ENCODE assay signal across 21 cellular contexts in genomic region chr17:81664051-81664470, GRCh38. TPM values are rescaled to one million over a fixed set of nuclear protein-coding genes. Genes with fewer than 3 reads are reported as not detected.
A peak's percentile ranks its signal among the peaks of the same experiment; 100 is the strongest.
DNase-seq lines count a peak whose midpoint lies in the region; ATAC-seq and TF ChIP-seq lines count a peak whose summit lies in the region.
"Had no signal": no experiment of that assay in that cellular context is flagged by ENCODE, and none has a peak within 500 bp of the region (broad histone marks: within the 10 kb centered on the region; RNA-seq: fewer than 3 reads in every experiment).

No MANE protein-coding gene starts in this region.

- CTCF ChIA-PET in CD8-positive, alpha-beta memory T cell (lab: Charles Lee), result no interaction called here

- ATAC-seq in GM21423 (IDR thresholded peaks at IDR 0.05; ENCODE audit: unreplicated experiment) (no peak), left ventricle myocardium superior (no peak), GM19397 (IDR thresholded peaks at IDR 0.05; ENCODE audit: unreplicated experiment) (no peak)
- ATAC-seq: effector memory CD8-positive, alpha-beta T cell; foreskin keratinocyte; lower lobe of right lung; Panc1 had no signal

- no peaks in the 10 kb centered on the region for H3K9me3 Mint-ChIP-seq in CD8-positive, alpha-beta memory T cell
- no peaks in the 10 kb centered on the region for H3K9me3 Mint-ChIP-seq in activated T-helper 1 cell treated with anti-CD3 and anti-CD28 coated beads, Interleukin-12 subunit alpha, Interleukin-12 subunit beta, Interleukin-2, Interleukin-4 antibody, amounts not matched to agents 30 ng/mL and 10 ng/mL and 1 ng/mL, durations not matched to agents 14 hours and 24 hours and 36 hours
- H3K9me3 Mint-ChIP-seq: activated B cell treated with CpG ODN at 0.5 μM for 24 hours; effector memory CD8-positive, alpha-beta T cell had no signal

- H2BK120ac ChIP-seq in mesenchymal stem cell (ENCODE audit: low read depth, low read length), result no peak overlapping the region

- H3K4me2 ChIP-seq in mesenchymal stem cell (ENCODE audit: low read length, poor library complexity, severe bottlenecking), result no peak overlapping the region

- no peaks in the 10 kb centered on the region for H3K9me3 ChIP-seq in CD8-positive, alpha-beta memory T cell (ENCODE audit: low read length)
- no peaks in the 10 kb centered on the region for H3K9me3 ChIP-seq in mesenchymal stem cell (ENCODE audit: control insufficient read depth, low read length)
- H3K9me3 ChIP-seq: lower lobe of right lung had no signal

- peaks cover 27 to 49% (median 41%) of the 10 kb centered on the region in 3 donors for H3K4me1 Mint-ChIP-seq in CD8-positive, alpha-beta memory T cell
- H3K4me1 Mint-ChIP-seq in activated T-helper 1 cell treated with anti-CD3 and anti-CD28 coated beads, Interleukin-12 subunit alpha, Interleukin-12 subunit beta, Interleukin-2, Interleukin-4 antibody, amounts not matched to agents 30 ng/mL and 10 ng/mL and 1 ng/mL, durations not matched to agents 14 hours and 24 hours and 36 hours (ENCODE audit: low read depth), result peaks cover 32% of the 10 kb centered on the region

- H3K36me3 ChIP-seq in CD8-positive, alpha-beta memory T cell (ENCODE audit: insufficient read depth, low read length), result no peaks in the 10 kb centered on the region
- H3K36me3 ChIP-seq in mesenchymal stem cell (ENCODE audit: control insufficient read depth in 1 of 2, insufficient read depth in 2 of 2, low read depth in 1 of 2, low read length in 2 of 2), result peaks cover 24 to 26% of the 10 kb centered on the region in 2 experiments

- H2BK12ac ChIP-seq in mesenchymal stem cell (ENCODE audit: low read length in 2 of 2), result no peak overlapping the region

- H3K79me1 ChIP-seq in mesenchymal stem cell (replicated peaks; ENCODE audit: low read length, poor library complexity, severe bottlenecking), result peaks cover 20% of the 10 kb centered on the region

- no peaks in the 10 kb centered on the region for H3K27me3 Mint-ChIP-seq in CD8-positive, alpha-beta memory T cell
- no peaks in the 10 kb centered on the region for H3K27me3 Mint-ChIP-seq in activated T-helper 1 cell treated with anti-CD3 and anti-CD28 coated beads, Interleukin-12 subunit alpha, Interleukin-12 subunit beta, Interleukin-2, Interleukin-4 antibody, amounts not matched to agents 30 ng/mL and 10 ng/mL and 1 ng/mL, durations not matched to agents 14 hours and 24 hours and 36 hours (ENCODE audit: insufficient read depth)
- H3K27me3 Mint-ChIP-seq: activated B cell treated with CpG ODN at 0.5 μM for 24 hours; B cell; effector memory CD8-positive, alpha-beta T cell had no signal

- DNase-seq in CD8-positive, alpha-beta memory T cell, result no peak
- DNase-seq in activated T-helper 1 cell treated with anti-CD3 and anti-CD28 coated beads, Interleukin-12 subunit alpha, Interleukin-12 subunit beta, Interleukin-2, Interleukin-4 antibody, amounts not matched to agents 30 ng/mL and 10 ng/mL and 1 ng/mL, durations not matched to agents 14 hours and 24 hours and 36 hours (ENCODE audit: low spot score), result no peak
- no peak for DNase-seq in mesenchymal stem cell
- no peak for DNase-seq in left ventricle myocardium superior
- DNase-seq in medulla oblongata (ENCODE audit: extremely low spot score), result no peak
- DNase-seq: activated B cell treated with CpG ODN at 0.5 μM for 24 hours; DMS153; effector memory CD8-positive, alpha-beta T cell; foreskin keratinocyte; lower lobe of right lung; NCI-H2029; NCI-H69 had no signal

- peak overlapping the region in 3 of 7 donors; percentile 37 to 47 (median 45) for H3K4me3 Mint-ChIP-seq in CD8-positive, alpha-beta memory T cell
- H3K4me3 Mint-ChIP-seq in activated T-helper 1 cell treated with anti-CD3 and anti-CD28 coated beads, Interleukin-12 subunit alpha, Interleukin-12 subunit beta, Interleukin-2, Interleukin-4 antibody, amounts not matched to agents 30 ng/mL and 10 ng/mL and 1 ng/mL, durations not matched to agents 14 hours and 24 hours and 36 hours, result peak overlapping the region; percentile 22
- H3K4me3 Mint-ChIP-seq: activated B cell treated with CpG ODN at 0.5 μM for 24 hours, B cell had no signal

- H2BK15ac ChIP-seq in mesenchymal stem cell (ENCODE audit: low read depth, poor library complexity, severe bottlenecking), result no peak overlapping the region

- no peaks in the 10 kb centered on the region for H3K27me3 ChIP-seq in CD8-positive, alpha-beta memory T cell (ENCODE audit: insufficient read depth, low read length, poor library complexity, severe bottlenecking)
- H3K27me3 ChIP-seq in mesenchymal stem cell (ENCODE audit: control insufficient read depth in 1 of 2, insufficient read depth in 1 of 2, low read length in 2 of 2), result no peaks in the 10 kb centered on the region
- H3K27me3 ChIP-seq: cardiac muscle cell, foreskin keratinocyte had no signal

- H3K4ac ChIP-seq in mesenchymal stem cell (ENCODE audit: low read depth in 1 of 2, low read length in 2 of 2), result no peak overlapping the region

- peak overlapping the region in 2 of 8 donors; percentile 43 to 96 for H3K27ac Mint-ChIP-seq in CD8-positive, alpha-beta memory T cell
- peak overlapping the region; percentile 34 for H3K27ac Mint-ChIP-seq in activated T-helper 1 cell treated with anti-CD3 and anti-CD28 coated beads, Interleukin-12 subunit alpha, Interleukin-12 subunit beta, Interleukin-2, Interleukin-4 antibody, amounts not matched to agents 30 ng/mL and 10 ng/mL and 1 ng/mL, durations not matched to agents 14 hours and 24 hours and 36 hours
- H3K27ac Mint-ChIP-seq: activated B cell treated with CpG ODN at 0.5 μM for 24 hours; B cell; effector memory CD8-positive, alpha-beta T cell had no signal

- peaks cover 0 to 27% (median 6%) of the 10 kb centered on the region in 3 donors for H3K36me3 Mint-ChIP-seq in CD8-positive, alpha-beta memory T cell
- H3K36me3 Mint-ChIP-seq in activated T-helper 1 cell treated with anti-CD3 and anti-CD28 coated beads, Interleukin-12 subunit alpha, Interleukin-12 subunit beta, Interleukin-2, Interleukin-4 antibody, amounts not matched to agents 30 ng/mL and 10 ng/mL and 1 ng/mL, durations not matched to agents 14 hours and 24 hours and 36 hours (ENCODE audit: low read depth), result peaks cover 27% of the 10 kb centered on the region

- no peak overlapping the region for H3K23ac ChIP-seq in mesenchymal stem cell (ENCODE audit: low read length in 2 of 2)

- H2BK5ac ChIP-seq in mesenchymal stem cell (ENCODE audit: low read depth, low read length, poor library complexity, severe bottlenecking), result no peak overlapping the region

- intact Hi-C loops in activated T-helper 1 cell treated with anti-CD3 and anti-CD28 coated beads, Interleukin-12 subunit alpha, Interleukin-12 subunit beta, Interleukin-2, Interleukin-4 antibody, amounts not matched to agents 30 ng/mL and 10 ng/mL and 1 ng/mL, durations not matched to agents 14 hours and 24 hours and 36 hours (cut with micrococcal nuclease), result no loop called here
- intact Hi-C loops in left ventricle myocardium superior (cut with micrococcal nuclease), result no loop called here

- no peak overlapping the region for H4K8ac ChIP-seq in mesenchymal stem cell (ENCODE audit: low read length)

- H3K27ac ChIP-seq in 22Rv1 (peak overlapping the region; percentile 34), mesenchymal stem cell (ENCODE audit: low read length, poor library complexity, severe bottlenecking) (no peak overlapping the region)
- H3K27ac ChIP-seq in CD8-positive, alpha-beta memory T cell (ENCODE audit: low read depth, low read length), result peak overlapping the region; percentile 21
- H3K27ac ChIP-seq: cardiac muscle cell, foreskin keratinocyte, lower lobe of right lung had no signal

- 87% methylated on average over 7 of the region's 7 CpGs for WGBS in mesenchymal stem cell

- no peak overlapping the region for H2AK5ac ChIP-seq in mesenchymal stem cell (ENCODE audit: low read length, severe bottlenecking)

- H3K4me1 ChIP-seq in CD8-positive, alpha-beta memory T cell (ENCODE audit: insufficient read depth, low read length), result peaks cover 54% of the 10 kb centered on the region
- H3K4me1 ChIP-seq in mesenchymal stem cell (ENCODE audit: control insufficient read depth, insufficient read depth, low read depth, low read length), result peaks cover 20% of the 10 kb centered on the region

- no peak overlapping the region for H3K14ac ChIP-seq in mesenchymal stem cell (ENCODE audit: low read length in 2 of 2)

- POLR2A ChIA-PET in CD8-positive, alpha-beta memory T cell (lab: Charles Lee), result interaction anchor here (1.1 kb wide), 1 partner anchor 19 kb away, joined by 3 read pairs; the partner anchor contains the start of genes ARL16 and HGS

- no peak overlapping the region for H3K9ac ChIP-seq in mesenchymal stem cell (ENCODE audit: low read length)

- H4K91ac ChIP-seq in mesenchymal stem cell (ENCODE audit: low read length), result peak overlapping the region; percentile 52

- no peak overlapping the region for H3K4me3 ChIP-seq in CD8-positive, alpha-beta memory T cell (ENCODE audit: low read length)
- H3K4me3 ChIP-seq in mesenchymal stem cell (ENCODE audit: insufficient read depth in 1 of 2, low read depth in 1 of 2, low read length in 2 of 2), result no peak overlapping the region
- H3K4me3 ChIP-seq: cardiac muscle cell, lower lobe of right lung had no signal

- no peak overlapping the region for H3K18ac ChIP-seq in mesenchymal stem cell (ENCODE audit: low read depth in 1 of 2, low read length in 2 of 2)

- no peak overlapping the region for H2AFZ ChIP-seq in mesenchymal stem cell (ENCODE audit: low read depth, low read length)

- no peak for TF ChIP-seq CTCF in 22Rv1 (IDR thresholded peaks at IDR 0.05)

RNA-seq across cellular contexts. Expression of gene OXLD1, which starts 2.3 kb away (rescaled TPM):
- 10 to 100 TPM; 50.8 to 55.7 TPM for total RNA-seq in CD8-positive, alpha-beta memory T cell
- polyA plus RNA-seq in CD8-positive, alpha-beta memory T cell, result 78.9 TPM
- 54.3 and 57.5 TPM in 2 replicates for total RNA-seq in activated T-helper 1 cell treated with anti-CD3 and anti-CD28 coated beads, Interleukin-12 subunit alpha, Interleukin-12 subunit beta, Interleukin-2, Interleukin-4 antibody, amounts not matched to agents 30 ng/mL and 10 ng/mL and 1 ng/mL, durations not matched to agents 14 hours and 24 hours and 36 hours
- polyA plus RNA-seq in mesenchymal stem cell (2013, experiment 1 of 2), result 25.4 TPM
- polyA plus RNA-seq in mesenchymal stem cell (2013, experiment 2 of 2), result 26.0 TPM
- 12.4 TPM for total RNA-seq in left ventricle myocardium superior

RNA-seq across cellular contexts. Expression of gene CCDC137, which starts 2.5 kb away (rescaled TPM):
- 10 to 100 TPM; 68.6 to 70.7 TPM for total RNA-seq in CD8-positive, alpha-beta memory T cell
- polyA plus RNA-seq in CD8-positive, alpha-beta memory T cell, result 22.2 TPM
- total RNA-seq in activated T-helper 1 cell treated with anti-CD3 and anti-CD28 coated beads, Interleukin-12 subunit alpha, Interleukin-12 subunit beta, Interleukin-2, Interleukin-4 antibody, amounts not matched to agents 30 ng/mL and 10 ng/mL and 1 ng/mL, durations not matched to agents 14 hours and 24 hours and 36 hours, result 59.3 and 62.1 TPM in 2 replicates
- polyA plus RNA-seq in mesenchymal stem cell (2013, experiment 1 of 2), result 19.8 TPM
- polyA plus RNA-seq in mesenchymal stem cell (2013, experiment 2 of 2), result 17.9 TPM
- total RNA-seq in left ventricle myocardium superior, result 6.2 TPM

RNA-seq across cellular contexts. Expression of gene PDE6G, which starts 7.7 kb away (rescaled TPM):
- 1 to 10 TPM; 1.9 to 2.2 TPM for total RNA-seq in CD8-positive, alpha-beta memory T cell
- polyA plus RNA-seq in CD8-positive, alpha-beta memory T cell, result 1.5 TPM
- total RNA-seq in activated T-helper 1 cell treated with anti-CD3 and anti-CD28 coated beads, Interleukin-12 subunit alpha, Interleukin-12 subunit beta, Interleukin-2, Interleukin-4 antibody, amounts not matched to agents 30 ng/mL and 10 ng/mL and 1 ng/mL, durations not matched to agents 14 hours and 24 hours and 36 hours, result 5.8 and 8.7 TPM in 2 replicates
- polyA plus RNA-seq in mesenchymal stem cell (2013, experiment 1 of 2), result 0.08 TPM
- 0.14 TPM for polyA plus RNA-seq in mesenchymal stem cell (2013, experiment 2 of 2)
- total RNA-seq in left ventricle myocardium superior, result not detected
- total RNA-seq: foreskin keratinocyte, HT-29, urinary bladder had no signal
- polyA plus RNA-seq: neural cell had no signal

RNA-seq across cellular contexts. Expression of gene ARL16, which starts 19.5 kb away (rescaled TPM):
- total RNA-seq in CD8-positive, alpha-beta memory T cell, result 10 to 100 TPM; 16.3 to 19.7 TPM
- polyA plus RNA-seq in CD8-positive, alpha-beta memory T cell, result 33.0 TPM
- 37.6 and 40.0 TPM in 2 replicates for total RNA-seq in activated T-helper 1 cell treated with anti-CD3 and anti-CD28 coated beads, Interleukin-12 subunit alpha, Interleukin-12 subunit beta, Interleukin-2, Interleukin-4 antibody, amounts not matched to agents 30 ng/mL and 10 ng/mL and 1 ng/mL, durations not matched to agents 14 hours and 24 hours and 36 hours
- 32.6 TPM for polyA plus RNA-seq in mesenchymal stem cell (2013, experiment 1 of 2)
- 33.3 TPM for polyA plus RNA-seq in mesenchymal stem cell (2013, experiment 2 of 2)
- 12.0 TPM for total RNA-seq in left ventricle myocardium superior

RNA-seq across cellular contexts. Expression of gene HGS, which starts 19.8 kb away (rescaled TPM):
- 100 to 1,000 TPM; 122 to 135 TPM for total RNA-seq in CD8-positive, alpha-beta memory T cell
- polyA plus RNA-seq in CD8-positive, alpha-beta memory T cell, result 36.7 TPM
- 133 and 144 TPM in 2 replicates for total RNA-seq in activated T-helper 1 cell treated with anti-CD3 and anti-CD28 coated beads, Interleukin-12 subunit alpha, Interleukin-12 subunit beta, Interleukin-2, Interleukin-4 antibody, amounts not matched to agents 30 ng/mL and 10 ng/mL and 1 ng/mL, durations not matched to agents 14 hours and 24 hours and 36 hours
- polyA plus RNA-seq in mesenchymal stem cell (2013, experiment 1 of 2), result 51.0 TPM
- 49.3 TPM for polyA plus RNA-seq in mesenchymal stem cell (2013, experiment 2 of 2)
- total RNA-seq in left ventricle myocardium superior, result 42.1 TPM
